In the genomic region with DNA sequence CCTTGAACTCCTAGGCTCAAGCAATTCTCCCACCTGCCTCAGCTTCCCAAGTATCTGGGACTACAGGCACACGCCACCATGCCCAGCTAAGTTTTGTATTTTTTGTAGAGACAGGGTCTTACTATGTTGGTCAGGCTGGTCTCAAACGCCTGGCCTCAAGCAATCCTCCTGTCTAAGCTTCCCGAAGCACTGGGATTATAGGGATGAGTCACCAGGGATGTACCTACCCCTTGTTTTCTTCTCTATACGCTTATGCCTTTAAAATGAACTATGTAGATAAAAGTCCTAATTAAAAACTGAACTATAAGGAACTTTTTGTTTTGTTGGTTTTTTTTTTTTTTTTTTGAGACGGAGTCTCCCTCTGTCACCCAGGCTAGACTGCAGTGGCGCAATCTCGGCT, we compare ENCODE assay signal across 21 cellular contexts. TPM values are rescaled to one million over a fixed set of nuclear protein-coding genes. Genes with fewer than 3 reads are reported as not detected.
DNase-seq lines count a peak whose midpoint lies in the region; FAIRE-seq and TF ChIP-seq lines count a peak whose summit lies in the region.
"Had no signal": no experiment of that assay in that cellular context is flagged by ENCODE, and none has a peak within 500 bp of the region (broad histone marks: within the 10 kb centered on the region; RNA-seq: fewer than 3 reads in every experiment).

No MANE protein-coding gene starts in this region.

- peaks cover 37 to 63% of the 10 kb centered on the region in 2 donors for H3K36me3 Mint-ChIP-seq in CD14-positive monocyte

- peaks cover 40% of the 10 kb centered on the region for H3K36me3 ChIP-seq in neutrophil

- no peak for TF ChIP-seq POLR2A in GM12891 (IDR thresholded peaks at IDR 0.05; ENCODE audit: low read depth, low read length)

- in situ Hi-C loops in G401 (cut with HindIII; ENCODE audit: low sequenced_read_pairs) = no loop called here

- peaks cover 0 to 2% (median 0%) of the 10 kb centered on the region in 3 donors for H3K27me3 Mint-ChIP-seq in CD14-positive monocyte (ENCODE audit: low read depth in 3 of 3)
- H3K27me3 Mint-ChIP-seq: CD4-positive, alpha-beta T cell had no signal

- H3K27ac ChIP-seq in neutrophil = peak overlapping the region; percentile 27

- peaks cover 0 to 3% (median 3%) of the 10 kb centered on the region in 7 donors for H3K9me3 Mint-ChIP-seq in CD14-positive monocyte
- H3K9me3 Mint-ChIP-seq: CD4-positive, alpha-beta T cell had no signal

- H3K4me1 ChIP-seq in neutrophil (ENCODE audit: control insufficient read depth in 1 of 2, insufficient read depth in 1 of 2, low read depth in 1 of 2, low read length in 1 of 2) = no peaks in the 10 kb centered on the region
- H3K4me1 ChIP-seq: BE2C had no signal

- H3K4me3 ChIP-seq in epithelial cell of esophagus (ENCODE audit: low read length) (no peak overlapping the region), neutrophil (ENCODE audit: low read depth in 1 of 2, low read length in 1 of 2) (no peak overlapping the region)
- H3K4me3 ChIP-seq: GM12878 had no signal

- no peak for DNase-seq in CD14-positive monocyte (ENCODE audit: low spot score)
- DNase-seq in GM12891 (ENCODE audit: insufficient read length, low spot score) = no peak
- DNase-seq in epithelial cell of esophagus (ENCODE audit: low read depth) = peak; percentile 13
- no peak for DNase-seq in G401 (ENCODE audit: low spot score)
- DNase-seq in mucosa of gallbladder (ENCODE audit: low spot score) = no peak
- DNase-seq: ACHN; BE2C; C1 segment of cervical spinal cord; Caco-2; CD4-positive, alpha-beta T cell; DMS153; DMS79; GF-D8; H9; IMR-90 had no signal

- H3K27ac Mint-ChIP-seq in CD14-positive monocyte = peak overlapping the region in 4 of 7 donors; percentile 2 to 57 (median 22)
- H3K27ac Mint-ChIP-seq: CD4-positive, alpha-beta T cell; H9 had no signal

- intact Hi-C loops in CD14-positive monocyte (cut with micrococcal nuclease) = no loop called here

- TF ChIP-seq CTCF in CD14-positive monocyte (IDR thresholded peaks at IDR 0.05) (no peak), epithelial cell of esophagus (IDR thresholded peaks at IDR 0.05; ENCODE audit: insufficient read depth, low read depth, low read length, missing control alignments) (no peak), neutrophil (IDR thresholded peaks at IDR 0.05) (no peak)

- H3K9me3 ChIP-seq in neutrophil = no peaks in the 10 kb centered on the region
- H3K9me3 ChIP-seq: BE2C, Caco-2 had no signal

- peak; percentile 5 for FAIRE-seq in GM12891 (lab: Jason Lieb, UNC)
- FAIRE-seq: D721Med, GM12878, GM19239, H1, HTR-8/SVneo had no signal

- no peak overlapping the region for H3K4me3 Mint-ChIP-seq in CD14-positive monocyte
- H3K4me3 Mint-ChIP-seq: CD4-positive, alpha-beta T cell; H9 had no signal

- H3K4me1 Mint-ChIP-seq in CD14-positive monocyte = peaks cover 2% of the 10 kb centered on the region
- H3K4me1 Mint-ChIP-seq: H9 had no signal

- H3K27me3 ChIP-seq in neutrophil = no peaks in the 10 kb centered on the region
- H3K27me3 ChIP-seq: BE2C had no signal

TF ChIP-seq in GM12891, 5 proteins besides CTCF, POLR2A, EP300 and RAD21:
- no peak for TF ChIP-seq TAF1 (IDR thresholded peaks at IDR 0.05; ENCODE audit: low read depth, low read length)

RNA-seq across cellular contexts. Expression of a gene that starts 25.8 kb away (rescaled TPM):
- polyA plus RNA-seq in CD14-positive monocyte = 10 to 100 TPM; 14.8 to 19.1 TPM
- polyA plus RNA-seq in GM12891 (2012; ENCODE audit: low read depth, missing spikeins) = 22.5 TPM
- 37.2 and 48.4 TPM in 2 replicates for total RNA-seq in G401 (2014; rRNA removed; shearing (Covaris generic))
- total RNA-seq in mucosa of gallbladder = 34.4 TPM

RNA-seq across cellular contexts. Expression of a gene that starts 41.7 kb away (rescaled TPM):
- polyA plus RNA-seq in CD14-positive monocyte = 1 to 10 TPM; 6.0 to 6.4 TPM
- polyA plus RNA-seq in GM12891 (2012; ENCODE audit: low read depth, missing spikeins) = 11.3 TPM
- 25.4 and 27.5 TPM in 2 replicates for total RNA-seq in G401 (2014; rRNA removed; shearing (Covaris generic))
- total RNA-seq in mucosa of gallbladder = 18.3 TPM
